16 cellular contexts compared by ENCODE assay signal in the genomic region with DNA sequence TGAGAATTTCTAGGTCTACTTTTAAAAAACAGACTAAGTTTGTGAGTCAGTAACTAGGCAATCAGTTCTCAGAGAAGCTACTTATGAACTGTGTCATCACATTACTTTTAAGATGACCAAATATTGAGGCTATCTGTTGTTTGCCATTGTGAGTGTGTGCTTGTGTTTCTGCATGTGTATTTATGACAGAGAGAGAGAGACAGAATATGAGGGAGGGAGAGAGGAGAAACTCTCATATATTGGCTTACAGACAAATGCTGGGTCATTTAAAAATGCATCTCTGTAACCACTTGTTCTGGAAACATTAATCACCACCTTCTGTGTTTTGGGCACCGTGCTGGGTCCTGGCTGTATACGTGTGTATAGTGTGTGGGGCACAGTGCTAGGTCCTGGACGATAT.
DNase-seq lines count a peak whose midpoint lies in the region; ATAC-seq, FAIRE-seq and TF ChIP-seq lines count a peak whose summit lies in the region.
"Had no signal": no experiment of that assay in that cellular context is flagged by ENCODE, and none has a peak within 500 bp of the region (broad histone marks: within the 10 kb centered on the region; RNA-seq: fewer than 3 reads in every experiment).

No MANE protein-coding gene starts in this region.

- H3K4me1 ChIP-seq in PC-3 (ENCODE audit: insufficient read depth, low read length) (peaks cover 23% of the 10 kb centered on the region), osteoblast (ENCODE audit: insufficient read depth, low read length) (peaks cover 18% of the 10 kb centered on the region), stomach (peaks cover 0 to 13% (median 0%) of the 10 kb centered on the region in 4 donors)
- H3K4me1 ChIP-seq: upper lobe of right lung had no signal

- H3K27ac Mint-ChIP-seq in Calu3 (ENCODE audit: unreplicated experiment) = no peak overlapping the region
- H3K27ac Mint-ChIP-seq: activated naive CD4-positive, alpha-beta T cell treated with anti-CD3 and anti-CD28 coated beads, Interleukin-2, amount 50 U/mL, for 24 hours had no signal

- H3K9me3 Mint-ChIP-seq in Calu3 (ENCODE audit: low read depth, unreplicated experiment) = peaks cover 6% of the 10 kb centered on the region

- intact Hi-C loops in PC-3 (cut with micrococcal nuclease) (loop anchor here (2.0 kb wide), 1 partner anchor 47 kb away; no protein-coding TSS in a partner anchor), stomach (cut with DNase I; ENCODE audit: low total_unique reads) (no loop called here), Calu3 (cut with micrococcal nuclease; ENCODE audit: unreplicated experiment) (no loop called here)

- H3K36me3 ChIP-seq in PC-3 (ENCODE audit: low read depth, low read length) (no peaks in the 10 kb centered on the region), osteoblast (ENCODE audit: insufficient read depth, low read length) (no peaks in the 10 kb centered on the region), stomach (no peaks in the 10 kb centered on the region)
- H3K36me3 ChIP-seq: upper lobe of right lung had no signal

- FAIRE-seq in urothelium cell line (lab: Jason Lieb, UNC) = no peak
- no peak for FAIRE-seq in GM19239 (lab: Jason Lieb, UNC)
- FAIRE-seq: kidney had no signal

- ATAC-seq in PC-3 = peak; percentile 84
- ATAC-seq in esophagus mucosa = peak; percentile 59
- ATAC-seq: upper lobe of right lung had no signal

- no peaks in the 10 kb centered on the region for H3K36me3 Mint-ChIP-seq in Calu3 (ENCODE audit: insufficient read depth, unreplicated experiment)
- H3K36me3 Mint-ChIP-seq: activated naive CD4-positive, alpha-beta T cell treated with anti-CD3 and anti-CD28 coated beads, Interleukin-2, amount 50 U/mL, for 24 hours had no signal

- peaks cover 4% of the 10 kb centered on the region for H3K4me1 Mint-ChIP-seq in Calu3 (ENCODE audit: low read depth, unreplicated experiment)
- H3K4me1 Mint-ChIP-seq: activated naive CD4-positive, alpha-beta T cell treated with anti-CD3 and anti-CD28 coated beads, Interleukin-2, amount 50 U/mL, for 24 hours had no signal

- H2AFZ ChIP-seq in PC-3 (ENCODE audit: low read length) = no peak overlapping the region
- no peak overlapping the region for H2AFZ ChIP-seq in osteoblast (ENCODE audit: low read length)

- H3K27ac ChIP-seq in PC-3 (ENCODE audit: low read length) (peak overlapping the region; percentile 73), osteoblast (ENCODE audit: low read depth, low read length) (peak overlapping the region; percentile 52), stomach (no peak overlapping the region)
- H3K27ac ChIP-seq: KMS-11, upper lobe of right lung had no signal

- no peaks in the 10 kb centered on the region for H4K20me1 ChIP-seq in PC-3 (ENCODE audit: low read length)
- no peaks in the 10 kb centered on the region for H4K20me1 ChIP-seq in osteoblast (ENCODE audit: insufficient read depth, low read length)

- H3K9me3 ChIP-seq in PC-3 (ENCODE audit: low read length) (no peaks in the 10 kb centered on the region), osteoblast (ENCODE audit: low read depth, low read length) (no peaks in the 10 kb centered on the region), stomach (no peaks in the 10 kb centered on the region)
- H3K9me3 ChIP-seq: upper lobe of right lung had no signal

- no peaks in the 10 kb centered on the region for H3F3A ChIP-seq in PC-3 (ENCODE audit: low read length, unreplicated experiment)

- 66 to 89% (median 80%) methylated on average over 3 of the region's 3 CpGs for WGBS in stomach, 5 donors

- BruUV-seq in PC-3 (replicated peaks; lab: Mats Ljungman, UMichigan) (no TSS peak), Calu3 (replicated peaks; lab: Mats Ljungman, UMichigan) (no TSS peak)

- DNase-seq in AG20443 (ENCODE audit: low spot score) = peak; percentile 49
- DNase-seq in PC-3 = peak; percentile 66
- peak; percentile 86 for DNase-seq in osteoblast (ENCODE audit: insufficient read length, low spot score, missing footprints)
- DNase-seq in stomach = no peak
- DNase-seq in urothelium cell line (ENCODE audit: low spot score) = no peak
- DNase-seq in Calu3 = no peak
- DNase-seq in GM19239 (ENCODE audit: insufficient read length, low spot score) = no peak
- DNase-seq: activated CD8-positive, alpha-beta memory T cell treated with anti-CD3 and anti-CD28 coated beads, Interleukin-2, amount 50 U/mL, for 4 hours; kidney; NCI-H146; nucleus accumbens; SIG-M5; upper lobe of right lung had no signal

- CTCF ChIA-PET in PC-3 (lab: Charles Lee) (interaction anchor here (0.7 kb wide), 1 partner anchor 10 kb away, joined by 4 read pairs; no protein-coding TSS in a partner anchor), Calu3 (lab: Charles Lee) (no interaction called here)

- POLR2A ChIA-PET in PC-3 (lab: Charles Lee; ENCODE audit: unreplicated experiment) = no interaction called here

- H3K27me3 Mint-ChIP-seq in Calu3 (ENCODE audit: unreplicated experiment) = no peaks in the 10 kb centered on the region

- H3K4me2 ChIP-seq in PC-3 (ENCODE audit: low read length) (no peak overlapping the region), osteoblast (ENCODE audit: insufficient read depth, low read length) (no peak overlapping the region)
- H3K4me2 ChIP-seq: KMS-11 had no signal

- TF ChIP-seq EP300 in stomach (IDR thresholded peaks at IDR 0.05) = no peak

- no peak for TF ChIP-seq POLR2A in stomach (IDR thresholded peaks at IDR 0.05)

- no peak overlapping the region for H3K9ac ChIP-seq in PC-3 (ENCODE audit: low read length)
- H3K9ac ChIP-seq: KMS-11 had no signal

- H3K27me3 ChIP-seq in PC-3 (ENCODE audit: low read length) (no peaks in the 10 kb centered on the region), osteoblast (ENCODE audit: insufficient read depth, low read length) (no peaks in the 10 kb centered on the region), stomach (no peaks in the 10 kb centered on the region)
- H3K27me3 ChIP-seq: upper lobe of right lung had no signal

- no peak overlapping the region for H3K4me3 Mint-ChIP-seq in Calu3 (ENCODE audit: low read depth, unreplicated experiment)
- H3K4me3 Mint-ChIP-seq: activated naive CD4-positive, alpha-beta T cell treated with anti-CD3 and anti-CD28 coated beads, Interleukin-2, amount 50 U/mL, for 24 hours had no signal

- TF ChIP-seq CTCF in PC-3 (conservative IDR thresholded peaks at IDR 0.05; ENCODE audit: low read depth, low read length) (no peak), osteoblast (IDR thresholded peaks at IDR 0.05; ENCODE audit: extremely low read depth, low read depth, low read length) (no peak), stomach (IDR thresholded peaks at IDR 0.05) (no peak), Calu3 (IDR thresholded peaks at IDR 0.05; ENCODE audit: unreplicated experiment) (no peak)

- H3K4me3 ChIP-seq in PC-3 (ENCODE audit: low read length) = no peak overlapping the region
- no peak overlapping the region for H3K4me3 ChIP-seq in osteoblast (ENCODE audit: insufficient read depth, low read length)
- no peak overlapping the region for H3K4me3 ChIP-seq in stomach
- H3K4me3 ChIP-seq: upper lobe of right lung had no signal

- H3K9me2 ChIP-seq in PC-3 (replicated peaks; ENCODE audit: low read length) = no peaks in the 10 kb centered on the region

- H3K79me2 ChIP-seq in PC-3 (ENCODE audit: low read length) (no peaks in the 10 kb centered on the region), osteoblast (ENCODE audit: insufficient read depth, low read length) (no peaks in the 10 kb centered on the region)

Comparison
In these comparisons a context has a peak if more than half of its experiments do, and no peak if none do; other contexts are left out.
1. DNase-seq: peak in AG20443 (single experiment), PC-3 (single experiment) and osteoblast (single experiment); none in stomach (single experiment), urothelium cell line (single experiment), Calu3 (single experiment) and GM19239 (single experiment).
2. H3K27ac ChIP-seq: peak in PC-3 (single experiment) and osteoblast (single experiment); none in stomach (0 of 5).